26 cellular contexts compared by ENCODE assay signal in genomic region chr5:1967716-1968115, GRCh38.
"Had no signal": no experiment of that assay in that cellular context is flagged by ENCODE, and none has a peak within 500 bp of the region (broad histone marks: within the 10 kb centered on the region; RNA-seq: fewer than 3 reads in every experiment).

No MANE protein-coding gene starts in this region.

- H3K27ac ChIP-seq: brain microvascular endothelial cell, epithelial cell of prostate, prostate gland, tibial nerve, uterus had no signal

- H3K27me3 ChIP-seq: brain microvascular endothelial cell, tibial nerve, uterus had no signal

- H3K36me3 ChIP-seq: brain microvascular endothelial cell, prostate gland, tibial nerve, uterus had no signal

- ATAC-seq: activated CD8-positive, alpha-beta T cell treated with anti-CD3 and anti-CD28 coated beads for 36 hours; effector memory CD8-positive, alpha-beta T cell; right cardiac atrium had no signal

- H3K4me1 ChIP-seq: prostate gland, tibial nerve, uterus had no signal

- FAIRE-seq: keratinocyte had no signal

- H3K9me3 ChIP-seq: prostate gland, uterus had no signal

- H3K4me3 ChIP-seq: prostate gland, tibial nerve, uterus had no signal

- DNase-seq: activated CD4-positive, alpha-beta T cell treated with anti-CD3 and anti-CD28 coated beads for 48 hours; activated CD4-positive, CD25-positive, alpha-beta regulatory T cell; activated CD8-positive, alpha-beta memory T cell treated with anti-CD3 and anti-CD28 coated beads, Interleukin-2, amount 50 U/mL, for 4 hours; activated CD8-positive, alpha-beta T cell treated with anti-CD3 and anti-CD28 coated beads for 36 hours; activated effector memory CD4-positive, alpha-beta T cell treated with anti-CD3 and anti-CD28 coated beads, Interleukin-2, amount 50 U/mL, for 16 hours; activated naive CD4-positive, alpha-beta T cell treated with anti-CD3 and anti-CD28 coated beads, Interleukin-2, amount 50 U/mL, for 16 hours; activated T-cell treated with anti-CD3 and anti-CD28 coated beads, Interleukin-2, amount 50 U/mL, for 48 hours; aorta; brain microvascular endothelial cell; cerebellar nuclear complex; dermis blood vessel endothelial cell; effector memory CD8-positive, alpha-beta T cell; foreskin melanocyte; glutamatergic neuron; hypothalamus; mammary epithelial cell; midbrain; occipital lobe; right cardiac atrium; stimulated activated CD4-positive, alpha-beta T cell treated with anti-CD3 and anti-CD28 coated beads, Interleukin-2, amount 100 ng/mL, for 48 hours; T1000; uterus had no signal
